In the genomic region with DNA sequence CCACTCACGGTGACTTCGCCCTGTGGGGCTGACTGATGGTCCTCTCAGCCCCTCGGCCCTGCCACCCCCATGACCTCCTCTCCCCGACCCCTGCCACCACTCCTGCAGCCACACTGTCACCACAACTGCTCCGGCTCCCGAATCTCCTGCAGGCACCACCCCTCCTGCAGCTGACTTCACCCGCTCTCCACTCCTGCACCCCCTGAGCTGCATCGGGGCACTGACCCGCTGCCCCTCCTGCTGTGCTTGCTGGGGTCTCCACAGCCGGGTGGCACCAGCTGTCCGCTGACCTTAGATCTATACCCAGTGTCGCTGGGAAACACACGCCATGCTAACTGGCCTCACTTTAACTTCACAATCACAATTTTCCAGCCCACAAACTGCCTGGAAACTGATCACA, we compare ENCODE assay signal across 1 cellular context.
A peak's percentile ranks its signal among the peaks of the same experiment; 100 is the strongest.
TF ChIP-seq lines count a peak whose summit lies in the region.

No MANE protein-coding gene starts in this region.

TF ChIP-seq in K562, 482 proteins besides CTCF, POLR2A, EP300 and RAD21:
- TF ChIP-seq POLR2G (IDR thresholded peaks at IDR 0.05; ENCODE audit: low read depth, low read length) (peak; percentile 54), RBFOX2 (IDR thresholded peaks at IDR 0.05; ENCODE audit: low read depth, low read length) (0 out of 2 replicates have a peak, but pooled peaks have one; percentile 29)
TF ChIP-seq in K562: peak in this region for 2; not testable (repeated sequence) for 480.
